Comparison of ENCODE assay signal across 15 cellular contexts in the genomic region with DNA sequence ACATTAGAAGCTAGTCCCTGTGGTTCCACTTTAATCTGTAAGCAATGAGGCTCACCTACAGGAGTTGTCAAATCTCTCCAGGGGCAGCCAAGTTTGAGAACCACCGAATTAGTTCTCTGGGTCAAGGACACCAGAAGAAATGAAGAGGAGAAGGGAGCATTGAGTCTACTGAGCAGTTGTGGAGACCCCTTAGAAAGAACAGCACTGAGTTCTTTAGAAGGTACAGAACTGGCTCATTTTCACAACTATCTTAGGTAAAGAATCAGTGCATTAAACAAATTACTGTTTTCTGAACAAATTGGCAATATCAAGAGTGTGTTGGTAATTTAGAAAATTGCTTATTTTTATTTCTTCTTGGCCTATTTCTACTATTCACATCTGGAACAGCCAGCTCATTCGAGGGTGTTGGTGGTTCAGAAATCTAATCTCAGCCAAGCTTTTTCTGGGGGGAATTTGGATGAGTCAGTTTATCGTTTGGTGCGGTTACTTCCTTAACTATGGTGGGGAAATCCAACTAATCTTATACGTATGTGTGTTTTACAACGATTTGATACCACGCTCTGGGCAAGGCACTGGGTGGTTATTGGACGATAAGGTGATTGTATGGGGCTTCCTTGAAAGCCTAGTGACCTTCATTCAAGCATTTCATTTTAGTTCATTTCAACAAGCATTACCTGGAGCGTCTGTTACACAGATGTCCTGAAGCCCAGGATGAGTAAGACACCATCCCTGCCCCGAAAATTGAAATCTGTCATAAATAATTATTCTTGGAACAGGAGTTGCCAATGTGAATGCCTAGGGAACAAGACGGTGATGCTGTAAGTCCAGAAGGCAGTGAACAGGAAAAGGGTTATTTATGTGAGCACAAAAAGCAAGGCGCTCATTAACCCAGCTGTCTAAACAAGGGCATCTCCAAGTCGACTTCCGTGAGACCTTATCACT. TPM values are rescaled to one million over a fixed set of nuclear protein-coding genes. Genes with fewer than 3 reads are reported as not detected.
A peak's percentile ranks its signal among the peaks of the same experiment; 100 is the strongest.
DNase-seq lines count a peak whose midpoint lies in the region; ATAC-seq and TF ChIP-seq lines count a peak whose summit lies in the region.
"Had no signal": no experiment of that assay in that cellular context is flagged by ENCODE, and none has a peak within 500 bp of the region (broad histone marks: within the 10 kb centered on the region; RNA-seq: fewer than 3 reads in every experiment).

No MANE protein-coding gene starts in this region.

- H3K4me3 ChIP-seq in AG09309 (ENCODE audit: control insufficient read depth, low read depth, low read length) (no peak overlapping the region), OCI-LY3 (ENCODE audit: low read length) (no peak overlapping the region), Caco-2 (ENCODE audit: low read depth, low read length) (no peak overlapping the region)
- H3K4me3 ChIP-seq: PC-9 had no signal

- POLR2A ChIA-PET in Caco-2 (lab: Charles Lee) = no interaction called here

- H3K4me1 ChIP-seq in OCI-LY3 (ENCODE audit: low read length) (peaks cover 19% of the 10 kb centered on the region), Caco-2 (peaks cover 5% of the 10 kb centered on the region; the same call in 1 of the 2 replicates)

- no peak overlapping the region for H3K27ac ChIP-seq in OCI-LY3 (ENCODE audit: low read length)
- H3K27ac ChIP-seq: PC-9 had no signal

- no peaks in the 10 kb centered on the region for H3K79me2 ChIP-seq in OCI-LY3 (ENCODE audit: low read length)

- H3K27ac Mint-ChIP-seq in Caco-2 (ENCODE audit: unreplicated experiment) = no peak overlapping the region
- H3K27ac Mint-ChIP-seq: activated B cell treated with CpG ODN at 0.5 μM for 24 hours; CD8-positive, alpha-beta memory T cell; endodermal cell had no signal

- H3K4me2 ChIP-seq in OCI-LY3 (ENCODE audit: low read length) = peak overlapping the region; percentile 5
- H3K4me2 ChIP-seq: PC-9 had no signal

- no peaks in the 10 kb centered on the region for H3K27me3 Mint-ChIP-seq in Caco-2 (ENCODE audit: insufficient read depth, unreplicated experiment)

- H3K4me1 Mint-ChIP-seq in Caco-2 (ENCODE audit: low read depth, unreplicated experiment) = peaks cover 8% of the 10 kb centered on the region
- H3K4me1 Mint-ChIP-seq: activated B cell treated with CpG ODN at 0.5 μM for 24 hours had no signal

- no peak overlapping the region for H3K9ac ChIP-seq in OCI-LY3 (ENCODE audit: low read length)

- CTCF ChIA-PET in Caco-2 (lab: Charles Lee) = no interaction called here

- H4K20me1 ChIP-seq in OCI-LY3 (ENCODE audit: insufficient read depth, low read length) = no peaks in the 10 kb centered on the region

- H3K4me3 Mint-ChIP-seq in Caco-2 (ENCODE audit: unreplicated experiment) = no peak overlapping the region
- H3K4me3 Mint-ChIP-seq: activated B cell treated with CpG ODN at 0.5 μM for 24 hours; CD8-positive, alpha-beta memory T cell; endodermal cell; nephron progenitor cell had no signal

- DNase-seq in AG09309 (ENCODE audit: low read depth) (peak; percentile 70), glomerular visceral epithelial cell (ENCODE audit: extremely low spot score) (peak; percentile 76), Caco-2 (no peak), iPS-NIHi11 (ENCODE audit: low spot score) (no peak)
- DNase-seq: activated B cell treated with CpG ODN at 0.5 μM for 24 hours; CD8-positive, alpha-beta memory T cell; endodermal cell; NCI-H1048; nephron progenitor cell; PC-9; substantia nigra had no signal

- no peak for TF ChIP-seq CTCF in AG09309 (IDR thresholded peaks at IDR 0.05; ENCODE audit: control insufficient read depth, insufficient read depth, low read depth, low read length, missing control alignments)
- no peak for TF ChIP-seq CTCF in OCI-LY3 (IDR thresholded peaks at IDR 0.05; ENCODE audit: low read depth, low read length)
- no peak for TF ChIP-seq CTCF in Caco-2 (IDR thresholded peaks at IDR 0.05; ENCODE audit: insufficient read depth in 1 of 2, low read depth in 1 of 2, low read length in 1 of 2, severe bottlenecking in 1 of 2, unreplicated experiment in 1 of 2)

- H3K36me3 Mint-ChIP-seq in Caco-2 (ENCODE audit: insufficient read depth, unreplicated experiment) = no peaks in the 10 kb centered on the region
- H3K36me3 Mint-ChIP-seq: CD8-positive, alpha-beta memory T cell had no signal

- no peaks in the 10 kb centered on the region for H3K36me3 ChIP-seq in OCI-LY3 (replicated peaks; ENCODE audit: low read depth, low read length)
- H3K36me3 ChIP-seq in Caco-2 (ENCODE audit: control insufficient read depth, insufficient read depth, low read length) = no peaks in the 10 kb centered on the region

- H3K9me3 Mint-ChIP-seq in Caco-2 (ENCODE audit: unreplicated experiment) = no peaks in the 10 kb centered on the region
- H3K9me3 Mint-ChIP-seq: activated B cell treated with CpG ODN at 0.5 μM for 24 hours; CD8-positive, alpha-beta memory T cell; endodermal cell; nephron progenitor cell had no signal

- H2AFZ ChIP-seq in OCI-LY3 (ENCODE audit: low read depth, low read length) = no peak overlapping the region
- H2AFZ ChIP-seq: PC-9 had no signal

- ATAC-seq in GM18508 (IDR thresholded peaks at IDR 0.05; ENCODE audit: insufficient read depth, unreplicated experiment) (peak; percentile 51), GM18907 (IDR thresholded peaks at IDR 0.05; ENCODE audit: unreplicated experiment) (no peak), HG03139 (IDR thresholded peaks at IDR 0.05; ENCODE audit: unreplicated experiment) (no peak)

- no peaks in the 10 kb centered on the region for H3K9me3 ChIP-seq in OCI-LY3 (ENCODE audit: insufficient read depth, low read length)
- no peaks in the 10 kb centered on the region for H3K9me3 ChIP-seq in Caco-2

- no TSS peak for BruUV-seq in Caco-2 (replicated peaks; lab: Mats Ljungman, UMichigan)

- intact Hi-C loops in Caco-2 (cut with micrococcal nuclease; ENCODE audit: unreplicated experiment) = loop anchor here (5.0 kb wide), 1 partner anchor 32 kb away; no protein-coding TSS in a partner anchor

- H3K27me3 ChIP-seq in OCI-LY3 (ENCODE audit: low read depth, low read length) (no peaks in the 10 kb centered on the region), Caco-2 (replicated peaks; ENCODE audit: control insufficient read depth, insufficient read depth, low read length) (no peaks in the 10 kb centered on the region)

RNA-seq across cellular contexts. Expression of gene TMPRSS2, which starts 52.0 kb away (rescaled TPM):
- total RNA-seq in Caco-2 (2022) = 71.0 and 74.9 TPM in 2 replicates
- total RNA-seq: activated B cell treated with CpG ODN at 0.5 μM for 24 hours; CD8-positive, alpha-beta memory T cell had no signal

Comparison
In these comparisons a context has a peak if more than half of its experiments do, and no peak if none do; other contexts are left out.
1. DNase-seq: peak in AG09309 (single experiment) and glomerular visceral epithelial cell (single experiment); none in Caco-2 (0 of 2) and iPS-NIHi11 (single experiment).